ENCODE assay signal across 1 cellular context in the genomic region with DNA sequence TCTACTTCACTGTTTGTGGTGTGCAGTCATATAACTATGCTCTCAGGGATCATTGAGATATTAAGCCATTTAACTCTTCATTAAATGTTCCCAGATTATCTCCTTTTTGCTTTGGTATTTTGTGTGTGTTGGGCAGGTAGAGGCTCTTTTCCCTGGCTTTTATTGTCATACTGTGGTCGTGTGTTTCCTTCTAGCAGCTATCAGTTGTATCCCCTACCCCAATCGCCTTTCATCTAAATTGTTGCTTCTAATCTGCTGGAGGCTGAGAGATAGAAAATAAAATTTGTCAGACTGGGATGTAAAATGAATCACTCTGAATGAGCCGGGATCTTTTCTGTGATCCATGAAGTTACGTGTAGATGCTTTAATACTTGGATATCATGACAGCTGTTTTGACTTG.
TF ChIP-seq lines count a peak whose summit lies in the region.

No MANE protein-coding gene starts in this region.

TF ChIP-seq in HepG2, 621 proteins besides CTCF, POLR2A, EP300 and RAD21 (continued from another document):
- TF ChIP-seq BCL6 (CRISPR knock-in tag; IDR thresholded peaks at IDR 0.05), result no peak
- peak; percentile 52 for TF ChIP-seq RBFOX2 (IDR thresholded peaks at IDR 0.05; ENCODE audit: low read depth, low read length)
